Comparison of ENCODE assay signal across 20 cellular contexts in the genomic region with DNA sequence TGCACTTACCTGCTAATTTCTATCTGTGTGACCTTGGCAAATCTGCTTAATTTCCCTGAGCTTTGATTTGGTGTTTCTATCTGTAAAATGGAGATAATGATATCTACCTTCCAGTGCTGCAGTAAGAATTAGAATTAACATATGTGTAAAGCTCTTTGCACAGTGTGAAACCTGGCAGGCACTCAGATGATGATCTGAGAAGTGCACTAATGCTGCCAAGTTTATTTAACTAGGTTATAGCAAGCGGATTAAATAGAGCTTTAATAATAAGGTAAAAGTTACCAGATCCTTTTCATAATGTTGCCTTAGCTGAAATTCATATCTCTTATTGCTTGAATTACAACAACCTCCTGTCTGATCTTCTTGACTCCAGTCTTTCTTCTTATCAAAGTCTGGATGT.
"Had no signal": no experiment of that assay in that cellular context is flagged by ENCODE, and none has a peak within 500 bp of the region (broad histone marks: within the 10 kb centered on the region; RNA-seq: fewer than 3 reads in every experiment).

No MANE protein-coding gene starts in this region.

- DNase-seq: activated B cell treated with CpG ODN at 0.5 μM for 24 hours; activated CD8-positive, alpha-beta memory T cell treated with anti-CD3 and anti-CD28 coated beads, Interleukin-2, amount 10 ng/mL, durations not matched to agents 7 days and 5 days; activated CD8-positive, alpha-beta T cell treated with anti-CD3 and anti-CD28 coated beads, Interleukin-2, amount 10 ng/mL, durations not matched to agents 7 days and 5 days; activated naive CD4-positive, alpha-beta T cell; activated T-cell treated with anti-CD3 and anti-CD28 coated beads, Interleukin-2, amount 50 U/mL, for 48 hours; cortex of kidney; effector memory CD8-positive, alpha-beta T cell; erythroblast; islet precursor cell; left cardiac atrium; left ventricle myocardium superior; mucosa of descending colon; right lobe of liver; stimulated activated CD4-positive, alpha-beta T cell treated with anti-CD3 and anti-CD28 coated beads, Interleukin-12 subunit alpha, Interleukin-12 subunit beta, amount 100 ng/mL, for 4 hours; stimulated activated CD4-positive, alpha-beta T cell treated with anti-CD3 and anti-CD28 coated beads, Interleukin-4, amount 100 ng/mL, for 1 hour; upper lobe of right lung had no signal

- ATAC-seq: activated CD8-positive, alpha-beta memory T cell treated with anti-CD3 and anti-CD28 coated beads, Interleukin-2, amount 10 ng/mL, durations not matched to agents 7 days and 5 days; activated CD8-positive, alpha-beta T cell treated with anti-CD3 and anti-CD28 coated beads, Interleukin-2, amount 10 ng/mL, durations not matched to agents 7 days and 5 days; activated naive CD4-positive, alpha-beta T cell treated with anti-CD3 and anti-CD28 coated beads, Interleukin-2, amount 50 U/mL, for 72 hours; effector memory CD8-positive, alpha-beta T cell; gastroesophageal sphincter; left cardiac atrium; left ventricle myocardium superior; mucosa of descending colon; right lobe of liver; upper lobe of right lung had no signal

- H3K36me3 ChIP-seq: gastroesophageal sphincter, right lobe of liver, upper lobe of right lung had no signal

- H3K27me3 ChIP-seq: gastroesophageal sphincter, hepatocyte, right lobe of liver, upper lobe of right lung had no signal

- H3K9me3 ChIP-seq: gastroesophageal sphincter, mucosa of descending colon, right lobe of liver, upper lobe of right lung had no signal

- H3K4me1 ChIP-seq: right lobe of liver, upper lobe of right lung had no signal

- H3K27ac ChIP-seq: gastroesophageal sphincter, hepatocyte, right lobe of liver, skin epidermis, upper lobe of right lung had no signal

- H3K4me3 ChIP-seq: gastroesophageal sphincter, hepatocyte, mucosa of descending colon, right lobe of liver, skin epidermis, upper lobe of right lung had no signal
